Comparison of ENCODE assay signal across 8 cellular contexts in genomic region chr1:27725374-27726172, GRCh38. TPM values are rescaled to one million over a fixed set of nuclear protein-coding genes. Genes with fewer than 3 reads are reported as not detected.
DNase-seq lines count a peak whose midpoint lies in the region; ATAC-seq and FAIRE-seq lines count a peak whose summit lies in the region.

FAM76A (plus strand) TSS chr1:27725961; CDS start chr1:27726081, 120 bp downstream.

- intact Hi-C loops in activated CD4-positive, alpha-beta T cell treated with anti-CD3 and anti-CD28 coated beads for 36 hours (cut with DNase I, micrococcal nuclease): loop anchor here (1.0 to 5.0 kb wide), 14 partner anchors 48 to 938 kb away; partner anchors contain the start of genes IFI6 (in 2 of the 2), STX12 (in 2 of the 2), AHDC1 (in 1 of the 2) and DNAJC8 (in 1 of the 2)

- peak within 1 kb of the TSS; percentile 93 for H3K27ac Mint-ChIP-seq in activated CD4-positive, alpha-beta T cell treated with anti-CD3 and anti-CD28 coated beads for 36 hours

- peak within 1 kb of the TSS; percentile 90 for H3K9ac ChIP-seq in BLaER1

- H3K9me3 ChIP-seq in BLaER1: no peaks in the 10 kb centered on the region

- peaks cover 19% of the 10 kb centered on the region for H3K4me1 ChIP-seq in BLaER1

- H3K4me3 Mint-ChIP-seq in activated CD4-positive, alpha-beta T cell treated with anti-CD3 and anti-CD28 coated beads for 36 hours: peak within 1 kb of the TSS; percentile 78

- peak within 1 kb of the TSS; percentile 99 for H3K4me3 ChIP-seq in BLaER1

- H3K27me3 ChIP-seq in BLaER1: no peaks in the 10 kb centered on the region

- POLR2A ChIA-PET in activated CD4-positive, alpha-beta T cell treated with anti-CD3 and anti-CD28 coated beads for 36 hours (lab: Charles Lee): interaction anchor here (0.6 to 1.4 kb wide), 10 partner anchors 18 to 923 kb away, joined by 3 to 22 read pairs (median 3); partner anchors contain the start of genes IFI6, STX12 and WDTC1

- H3K4me2 ChIP-seq in BLaER1: peak within 1 kb of the TSS; percentile 89

- CTCF ChIA-PET in activated CD4-positive, alpha-beta T cell treated with anti-CD3 and anti-CD28 coated beads for 36 hours (lab: Charles Lee): interaction anchor here (0.6 to 1.9 kb wide), 10 partner anchors 20 to 1602 kb away, joined by 3 to 14 read pairs (median 4); partner anchors contain the start of genes IFI6 and STX12

- H3K36me3 Mint-ChIP-seq in activated CD4-positive, alpha-beta T cell treated with anti-CD3 and anti-CD28 coated beads for 36 hours (ENCODE audit: low read depth): peaks cover 8% of the 10 kb centered on the region

- peaks cover 14% of the 10 kb centered on the region for H3K36me3 ChIP-seq in BLaER1

- H3K27ac ChIP-seq in BLaER1 (peak within 1 kb of the TSS; percentile 85), cingulate gyrus (ENCODE audit: low read depth, low read length) (peak within 1 kb of the TSS; percentile 91)

- H3K9me3 Mint-ChIP-seq in activated CD4-positive, alpha-beta T cell treated with anti-CD3 and anti-CD28 coated beads for 36 hours (ENCODE audit: low read depth): no peaks in the 10 kb centered on the region

- DNase-seq in GM19239 (ENCODE audit: insufficient read length, low spot score) (peak; percentile 97), NCI-H524 (lab: John Stamatoyannopoulos, UW) (peak; percentile 98 to 99), kidney glomerular epithelial cell (lab: John Stamatoyannopoulos, UW) (peak; percentile 100)
- DNase-seq in activated CD4-positive, alpha-beta T cell treated with anti-CD3 and anti-CD28 coated beads for 36 hours: peak; percentile 100
- peak; percentile 98 to 99 for DNase-seq in stimulated activated CD4-positive, alpha-beta T cell treated with anti-CD3 and anti-CD28 coated beads, Interleukin-1b, Interleukin-23, amount 100 ng/mL, for 1 hour (ENCODE audit: low read depth in 2 of 2)

- peak; percentile 99 for FAIRE-seq in GM19239 (lab: Jason Lieb, UNC)

- H3K4me1 Mint-ChIP-seq in activated CD4-positive, alpha-beta T cell treated with anti-CD3 and anti-CD28 coated beads for 36 hours: peaks cover 15% of the 10 kb centered on the region

- H4K20me1 ChIP-seq in BLaER1: no peaks in the 10 kb centered on the region

- no peaks in the 10 kb centered on the region for H3K27me3 Mint-ChIP-seq in activated CD4-positive, alpha-beta T cell treated with anti-CD3 and anti-CD28 coated beads for 36 hours

- ATAC-seq in HG03457 (IDR thresholded peaks at IDR 0.05; ENCODE audit: unreplicated experiment): peak; percentile 88
- peak; percentile 95 for ATAC-seq in activated CD4-positive, alpha-beta T cell treated with anti-CD3 and anti-CD28 coated beads for 36 hours

RNA-seq across cellular contexts. Expression of gene FAM76A, which starts in this region (rescaled TPM):
- total RNA-seq in activated CD4-positive, alpha-beta T cell treated with anti-CD3 and anti-CD28 coated beads for 36 hours: 1 to 10 TPM; 7.4 to 8.1 TPM

Comparison
In these comparisons a context has a peak if more than half of its experiments do, and no peak if none do; other contexts are left out.
1. Peak in every context shown above with its lines: DNase-seq, ATAC-seq, H3K4me3 ChIP-seq and H3K27ac ChIP-seq.